In genomic region chr2:191039616-191040015, GRCh38 we compare ENCODE assay signal across 2 cellular contexts.
TF ChIP-seq lines count a peak whose summit lies in the region.

No MANE protein-coding gene starts in this region.

TF ChIP-seq in A549, 52 proteins besides CTCF, POLR2A, EP300 and RAD21 (continued from another document):
- no peak for TF ChIP-seq HMGXB4 (CRISPR knock-in tag; IDR thresholded peaks at IDR 0.05; ENCODE audit: borderline replicate concordance)
- no peak for TF ChIP-seq HEYL (CRISPR knock-in tag; IDR thresholded peaks at IDR 0.05)
- no peak for TF ChIP-seq ZC3H11A (IDR thresholded peaks at IDR 0.05)
- no peak for TF ChIP-seq RNF2 (IDR thresholded peaks at IDR 0.05; ENCODE audit: borderline replicate concordance, low read depth)
- no peak for TF ChIP-seq HOXB13 (CRISPR knock-in tag; IDR thresholded peaks at IDR 0.05; ENCODE audit: low read depth)

TF ChIP-seq in SK-N-SH, 30 proteins besides CTCF, POLR2A, EP300 and RAD21 (continued from another document):
- TF ChIP-seq ELF1 (IDR thresholded peaks at IDR 0.05), result no peak
TF ChIP-seq in SK-N-SH: peak in this region for 1.
